In genomic region chr14:96095581-96096476, GRCh38 we compare ENCODE assay signal across 1 cellular context.
TF ChIP-seq lines count a peak whose summit lies in the region.

No MANE protein-coding gene starts in this region.

TF ChIP-seq in IMR-90, 13 proteins besides CTCF, POLR2A, EP300 and RAD21 (continued from another document):
- TF ChIP-seq ELK1 (IDR thresholded peaks at IDR 0.05; ENCODE audit: borderline replicate concordance, low read depth, low read length) (no peak), MAZ (IDR thresholded peaks at IDR 0.05; ENCODE audit: borderline replicate concordance, low read depth, low read length) (peak; percentile 47; the same call in 1 of the 2 replicates), FOS (IDR thresholded peaks at IDR 0.05; ENCODE audit: low read depth, low read length) (peak; percentile 77), RCOR1 (IDR thresholded peaks at IDR 0.05; ENCODE audit: insufficient replicate concordance, low read length) (peak; percentile 22), NFE2L2 (IDR thresholded peaks at IDR 0.05; ENCODE audit: low read depth, low read length) (0 out of 2 replicates have a peak, but pooled peaks have one; percentile 40), CHD1 (IDR thresholded peaks at IDR 0.05; ENCODE audit: low read depth, low read length) (no peak), MXI1 (IDR thresholded peaks at IDR 0.05; ENCODE audit: borderline replicate concordance, low read depth, low read length) (no peak), USF2 (IDR thresholded peaks at IDR 0.05; ENCODE audit: low read depth, low read length) (no peak), SMC3 (IDR thresholded peaks at IDR 0.05; ENCODE audit: low read depth, low read length) (no peak), RFX5 (IDR thresholded peaks at IDR 0.05; ENCODE audit: low read depth, low read length) (no peak), BHLHE40 (IDR thresholded peaks at IDR 0.05; ENCODE audit: low read depth, low read length) (no peak)
TF ChIP-seq in IMR-90: peak in this region for 5.
